In the genomic region with DNA sequence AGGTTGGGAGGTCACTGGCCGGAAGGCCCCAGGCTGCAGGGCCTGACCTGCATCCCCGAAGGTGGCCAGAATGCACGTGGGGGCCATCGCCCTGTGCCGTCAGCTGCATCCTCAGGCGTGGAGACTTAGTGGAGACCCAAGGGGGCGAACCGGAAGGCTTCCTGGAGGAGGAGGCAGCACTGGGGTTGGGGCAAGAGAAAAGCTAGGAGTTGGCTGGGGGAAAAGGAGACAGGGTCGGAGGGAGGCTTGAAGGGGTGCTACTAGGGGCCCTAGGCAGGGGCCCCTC, we compare ENCODE assay signal across 2 cellular contexts.
TF ChIP-seq lines count a peak whose summit lies in the region.

No MANE protein-coding gene starts in this region.

TF ChIP-seq in HepG2, 621 proteins besides CTCF, POLR2A, EP300 and RAD21:
- TF ChIP-seq RBFOX2 (IDR thresholded peaks at IDR 0.05; ENCODE audit: low read depth, low read length) (0 out of 2 replicates have a peak, but pooled peaks have one; percentile 40), DR1 (CRISPR knock-in tag; IDR thresholded peaks at IDR 0.05) (no peak)

TF ChIP-seq in K562, 482 proteins besides CTCF, POLR2A, EP300 and RAD21:
- TF ChIP-seq THRA (IDR thresholded peaks at IDR 0.05): no peak
- TF ChIP-seq BCOR (IDR thresholded peaks at IDR 0.05): 0 out of 2 replicates have a peak, but pooled peaks have one; percentile 30
- TF ChIP-seq ZSCAN29 (IDR thresholded peaks at IDR 0.05): no peak
- TF ChIP-seq CREB1 (IDR thresholded peaks at IDR 0.05): no peak
- no peak for TF ChIP-seq CREB1 (CRISPR knock-in tag; IDR thresholded peaks at IDR 0.05)
- no peak for TF ChIP-seq BDP1 (IDR thresholded peaks at IDR 0.05; ENCODE audit: insufficient read depth, insufficient read length)
- TF ChIP-seq ZFP1 (CRISPR knock-in tag; IDR thresholded peaks at IDR 0.05): no peak
- TF ChIP-seq, protein P1, sequence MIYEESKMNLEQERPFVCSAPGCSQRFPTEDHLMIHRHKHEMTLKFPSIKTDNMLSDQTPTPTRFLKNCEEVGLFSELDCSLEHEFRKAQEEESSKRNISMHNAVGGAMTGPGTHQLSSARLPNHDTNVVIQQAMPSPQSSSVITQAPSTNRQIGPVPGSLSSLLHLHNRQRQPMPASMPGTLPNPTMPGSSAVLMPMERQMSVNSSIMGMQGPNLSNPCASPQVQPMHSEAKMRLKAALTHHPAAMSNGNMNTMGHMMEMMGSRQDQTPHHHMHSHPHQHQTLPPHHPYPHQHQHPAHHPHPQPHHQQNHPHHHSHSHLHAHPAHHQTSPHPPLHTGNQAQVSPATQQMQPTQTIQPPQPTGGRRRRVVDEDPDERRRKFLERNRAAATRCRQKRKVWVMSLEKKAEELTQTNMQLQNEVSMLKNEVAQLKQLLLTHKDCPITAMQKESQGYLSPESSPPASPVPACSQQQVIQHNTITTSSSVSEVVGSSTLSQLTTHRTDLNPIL (CRISPR knock-in tag; IDR thresholded peaks at IDR 0.05): no peak
- TF ChIP-seq JUN (IDR thresholded peaks at IDR 0.05; ENCODE audit: borderline replicate concordance, low read depth, low read length): no peak
- TF ChIP-seq JUN (CRISPR knock-in tag; IDR thresholded peaks at IDR 0.05; ENCODE audit: borderline replicate concordance): no peak
- no peak for TF ChIP-seq CLOCK (CRISPR knock-in tag; IDR thresholded peaks at IDR 0.05; ENCODE audit: borderline replicate concordance)
- TF ChIP-seq ZNF436 (CRISPR knock-in tag; IDR thresholded peaks at IDR 0.05): peak; percentile 74; the same call in 1 of the 2 replicates
- no peak for TF ChIP-seq HNRNPUL1 (IDR thresholded peaks at IDR 0.05; ENCODE audit: low read length)
- TF ChIP-seq, protein P2, sequence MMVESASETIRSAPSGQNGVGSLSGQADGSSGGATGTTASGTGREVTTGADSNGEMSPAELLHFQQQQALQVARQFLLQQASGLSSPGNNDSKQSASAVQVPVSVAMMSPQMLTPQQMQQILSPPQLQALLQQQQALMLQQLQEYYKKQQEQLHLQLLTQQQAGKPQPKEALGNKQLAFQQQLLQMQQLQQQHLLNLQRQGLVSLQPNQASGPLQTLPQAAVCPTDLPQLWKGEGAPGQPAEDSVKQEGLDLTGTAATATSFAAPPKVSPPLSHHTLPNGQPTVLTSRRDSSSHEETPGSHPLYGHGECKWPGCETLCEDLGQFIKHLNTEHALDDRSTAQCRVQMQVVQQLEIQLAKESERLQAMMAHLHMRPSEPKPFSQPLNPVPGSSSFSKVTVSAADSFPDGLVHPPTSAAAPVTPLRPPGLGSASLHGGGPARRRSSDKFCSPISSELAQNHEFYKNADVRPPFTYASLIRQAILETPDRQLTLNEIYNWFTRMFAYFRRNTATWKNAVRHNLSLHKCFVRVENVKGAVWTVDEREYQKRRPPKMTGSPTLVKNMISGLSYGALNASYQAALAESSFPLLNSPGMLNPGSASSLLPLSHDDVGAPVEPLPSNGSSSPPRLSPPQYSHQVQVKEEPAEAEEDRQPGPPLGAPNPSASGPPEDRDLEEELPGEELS (CRISPR knock-in tag; IDR thresholded peaks at IDR 0.05; ENCODE audit: borderline replicate concordance): no peak
- 0 out of 2 replicates have a peak, but pooled peaks have one; percentile 46 for TF ChIP-seq RBFOX2 (IDR thresholded peaks at IDR 0.05; ENCODE audit: low read depth, low read length)
- peak; percentile 94 for TF ChIP-seq ZFP36 (IDR thresholded peaks at IDR 0.05; ENCODE audit: low read depth, low read length, partially characterized antibody)
